Comparison of ENCODE assay signal across 10 cellular contexts in the genomic region with DNA sequence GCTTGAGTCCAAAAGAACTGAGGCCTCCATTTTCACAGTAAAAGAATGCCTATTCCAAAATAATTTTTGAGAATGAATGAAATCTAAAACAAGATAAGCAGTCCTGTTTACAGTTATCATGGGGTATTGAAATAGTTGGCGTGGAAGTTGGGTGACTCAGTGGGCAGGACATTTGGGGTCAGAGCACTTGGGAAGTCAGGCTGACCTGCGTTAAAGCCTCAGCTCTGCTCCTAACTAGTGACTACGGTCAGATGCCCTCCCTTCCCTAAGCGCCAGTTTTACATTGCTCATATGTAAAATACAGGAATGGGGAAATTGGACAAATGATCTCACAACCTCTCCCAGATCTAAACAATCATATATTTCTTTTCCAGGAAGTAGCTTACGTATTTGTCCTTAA. TPM values are rescaled to one million over a fixed set of nuclear protein-coding genes. Genes with fewer than 3 reads are reported as not detected.
DNase-seq lines count a peak whose midpoint lies in the region; ATAC-seq, FAIRE-seq and TF ChIP-seq lines count a peak whose summit lies in the region.
"Had no signal": no experiment of that assay in that cellular context is flagged by ENCODE, and none has a peak within 500 bp of the region (broad histone marks: within the 10 kb centered on the region; RNA-seq: fewer than 3 reads in every experiment).

No MANE protein-coding gene starts in this region.

- in situ Hi-C loops in HepG2 (cut with HindIII; ENCODE audit: extremely low pct_ligation_motif_present, low pct_unique_long_range_greater_than_20kb) = loop anchor here (5.0 to 25.0 kb wide), 2 partner anchors 80 to 455 kb away; no protein-coding TSS in a partner anchor

- intact Hi-C loops in HepG2 (cut with micrococcal nuclease; ENCODE audit: unreplicated experiment) (no loop called here), vagina (cut with DNase I) (no loop called here)

- H3K27ac ChIP-seq in liver (ENCODE audit: low read depth in 1 of 2, low read length in 2 of 2) (peak overlapping the region; percentile 1 to 12), HepG2 (ENCODE audit: extremely low read length, insufficient read depth, low read length) (no peak overlapping the region), coronary artery (peak overlapping the region; percentile 62 to 94), vagina (peak overlapping the region; percentile 90)

- no peak overlapping the region for H2AFZ ChIP-seq in HepG2 (ENCODE audit: low read length)

- H4K20me1 ChIP-seq in HepG2 (ENCODE audit: insufficient read depth, low read length) = no peaks in the 10 kb centered on the region

- 71% methylated on average over 5 of the region's 5 CpGs for WGBS in liver
- WGBS in HepG2 (ENCODE audit: low lambda C conversion rate) = 48% methylated on average over 3 of the region's 5 CpGs

- CTCF ChIA-PET in HepG2 (lab: Yijun Ruan, JAX; ENCODE audit: low intra/inter-chr PET ratio, low total read pairs) = interaction anchor here (1.4 to 1.6 kb wide), 2 partner anchors 114 to 124 kb away, joined by 7 read pairs; no protein-coding TSS in a partner anchor

- H3K36me3 ChIP-seq in liver (ENCODE audit: control insufficient read depth in 4 of 4, insufficient read depth in 3 of 4, low read depth in 1 of 4, low read length in 3 of 4) = no peaks in the 10 kb centered on the region
- H3K36me3 ChIP-seq in HepG2 (replicated peaks in 1 of 2; ENCODE audit: control insufficient read depth in 1 of 2, insufficient read depth in 2 of 2, low read length in 2 of 2) = no peaks in the 10 kb centered on the region
- H3K36me3 ChIP-seq in vagina = no peaks in the 10 kb centered on the region

- peaks cover 5 to 36% (median 15%) of the 10 kb centered on the region in 4 donors for H3K4me1 ChIP-seq in liver (ENCODE audit: control insufficient read depth in 4 of 4, insufficient read depth in 4 of 4, low read length in 3 of 4)
- H3K4me1 ChIP-seq in HepG2 (ENCODE audit: insufficient read depth, low read length) = peaks cover 26% of the 10 kb centered on the region
- H3K4me1 ChIP-seq in vagina = peaks cover 18% of the 10 kb centered on the region

- no peak for TF ChIP-seq EP300 in HepG2 (IDR thresholded peaks at IDR 0.05; ENCODE audit: low read depth in 2 of 2, low read length in 2 of 2)
- TF ChIP-seq EP300 in HepG2 (CRISPR knock-in tag; IDR thresholded peaks at IDR 0.05; ENCODE audit: borderline replicate concordance) = no peak

- H3K4me3 ChIP-seq in liver (ENCODE audit: low read depth in 1 of 3, low read length in 3 of 3) = no peak overlapping the region
- no peak overlapping the region for H3K4me3 ChIP-seq in HepG2 (replicated peaks in 1 of 3; ENCODE audit: insufficient read depth in 1 of 3, low read depth in 2 of 3, low read length in 3 of 3)
- H3K4me3 ChIP-seq in coronary artery = peak overlapping the region; percentile 12
- H3K4me3 ChIP-seq in vagina = no peak overlapping the region

- no TSS peak for BruUV-seq in HepG2 (replicated peaks; lab: Mats Ljungman, UMichigan)

- ATAC-seq in HepG2 (no peak), GM21360 (IDR thresholded peaks at IDR 0.05; ENCODE audit: unreplicated experiment) (no peak), GM19351 (IDR thresholded peaks at IDR 0.05; ENCODE audit: unreplicated experiment) (no peak)

- POLR2A ChIA-PET in HepG2 (lab: Yijun Ruan, JAX) = no interaction called here

- TF ChIP-seq RAD21 in liver (IDR thresholded peaks at IDR 0.05) (no peak), HepG2 (CRISPR knock-in tag; IDR thresholded peaks at IDR 0.05) (no peak)

- no peak overlapping the region for H3K4me2 ChIP-seq in HepG2 (ENCODE audit: low read depth, low read length)

- H3K9ac ChIP-seq in liver (ENCODE audit: low read depth in 1 of 2, low read length in 2 of 2) = peak overlapping the region in 1 of 2 donors; percentile 1
- no peak overlapping the region for H3K9ac ChIP-seq in HepG2 (ENCODE audit: insufficient read depth, low read depth, low read length)

- no peak for TF ChIP-seq POLR2A in HepG2 (IDR thresholded peaks at IDR 0.05; ENCODE audit: insufficient read depth in 1 of 2, low read depth in 2 of 2, low read length in 2 of 2)
- TF ChIP-seq POLR2A in vagina (IDR thresholded peaks at IDR 0.05) = no peak

- DNase-seq in HepG2 (ENCODE audit: low spot score) (no peak), coronary artery (ENCODE audit: low spot score) (no peak), lung microvascular endothelial cell (ENCODE audit: low read depth in 2 of 2) (peak; percentile 96), vagina (ENCODE audit: extremely low spot score in 2 of 2) (no peak), C1 segment of cervical spinal cord (lab: John Stamatoyannopoulos, UW) (no peak)
- DNase-seq: NCI-H446, T-helper 2 cell had no signal

- H3K27me3 ChIP-seq in liver (ENCODE audit: control insufficient read depth in 4 of 4, insufficient read depth in 4 of 4, low read length in 3 of 4) (no peaks in the 10 kb centered on the region), HepG2 (ENCODE audit: control insufficient read depth in 1 of 2, insufficient read depth in 2 of 2, low read length in 2 of 2) (peaks cover 5 to 31% of the 10 kb centered on the region in 2 experiments; a peak in 4 of 5 replicates), vagina (no peaks in the 10 kb centered on the region)

- no peak for FAIRE-seq in HepG2 (lab: Jason Lieb, UNC)

- H3K79me2 ChIP-seq in HepG2 (ENCODE audit: insufficient read depth, low read length) = no peaks in the 10 kb centered on the region

- H3K9me3 ChIP-seq in liver (ENCODE audit: control insufficient read depth in 4 of 4, low read length in 3 of 4) (no peaks in the 10 kb centered on the region), HepG2 (ENCODE audit: low read length) (no peaks in the 10 kb centered on the region), vagina (no peaks in the 10 kb centered on the region)

- TF ChIP-seq CTCF in liver (IDR thresholded peaks at IDR 0.05; ENCODE audit: low read depth, low read length, missing input control) (no peak), HepG2 (CRISPR knock-in tag; IDR thresholded peaks at IDR 0.05) (no peak), coronary artery (IDR thresholded peaks at IDR 0.05) (no peak), vagina (IDR thresholded peaks at IDR 0.05) (no peak)

TF ChIP-seq in liver, 16 proteins besides CTCF, POLR2A, EP300 and RAD21 (continues in another document):
- TF ChIP-seq ZBTB33 (IDR thresholded peaks at IDR 0.05) (no peak), NR2F2 (IDR thresholded peaks at IDR 0.05) (peak; percentile 72)

TF ChIP-seq in HepG2, 621 proteins besides CTCF, POLR2A, EP300 and RAD21 (continues in another document):
- TF ChIP-seq ZNF12 (CRISPR knock-in tag; IDR thresholded peaks at IDR 0.05) (no peak), FOXC1 (CRISPR knock-in tag; IDR thresholded peaks at IDR 0.05; ENCODE audit: borderline replicate concordance) (no peak), ZNF260 (CRISPR knock-in tag; IDR thresholded peaks at IDR 0.05; ENCODE audit: borderline replicate concordance, low read depth) (no peak), ZNF816 (CRISPR knock-in tag; IDR thresholded peaks at IDR 0.05; ENCODE audit: borderline replicate concordance) (no peak), KDM5B (CRISPR knock-in tag; IDR thresholded peaks at IDR 0.05; ENCODE audit: borderline replicate concordance) (no peak), JUND (CRISPR knock-in tag; IDR thresholded peaks at IDR 0.05) (no peak), ZNF292 (CRISPR knock-in tag; IDR thresholded peaks at IDR 0.05; ENCODE audit: borderline replicate concordance, low read depth) (no peak), ZNF282 (IDR thresholded peaks at IDR 0.05; ENCODE audit: partially characterized antibody) (no peak), KDM2A (CRISPR knock-in tag; IDR thresholded peaks at IDR 0.05; ENCODE audit: borderline replicate concordance, low read depth) (no peak)
- TF ChIP-seq, protein P1, sequence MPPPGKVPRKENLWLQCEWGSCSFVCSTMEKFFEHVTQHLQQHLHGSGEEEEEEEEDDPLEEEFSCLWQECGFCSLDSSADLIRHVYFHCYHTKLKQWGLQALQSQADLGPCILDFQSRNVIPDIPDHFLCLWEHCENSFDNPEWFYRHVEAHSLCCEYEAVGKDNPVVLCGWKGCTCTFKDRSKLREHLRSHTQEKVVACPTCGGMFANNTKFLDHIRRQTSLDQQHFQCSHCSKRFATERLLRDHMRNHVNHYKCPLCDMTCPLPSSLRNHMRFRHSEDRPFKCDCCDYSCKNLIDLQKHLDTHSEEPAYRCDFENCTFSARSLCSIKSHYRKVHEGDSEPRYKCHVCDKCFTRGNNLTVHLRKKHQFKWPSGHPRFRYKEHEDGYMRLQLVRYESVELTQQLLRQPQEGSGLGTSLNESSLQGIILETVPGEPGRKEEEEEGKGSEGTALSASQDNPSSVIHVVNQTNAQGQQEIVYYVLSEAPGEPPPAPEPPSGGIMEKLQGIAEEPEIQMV (CRISPR knock-in tag; IDR thresholded peaks at IDR 0.05; ENCODE audit: low read depth) = no peak

RNA-seq across cellular contexts. Expression of gene PAPSS2, which starts 2.3 kb away (rescaled TPM):
- total RNA-seq in liver = 10 to 100 TPM; 24.3 to 86.5 TPM
- polyA plus RNA-seq in liver = 10 to 100 TPM; 55.6 to 63.0 TPM
- 0.11 and 0.17 TPM in 2 replicates for total RNA-seq in HepG2 (2016; rRNA removed; fragmentation: Illumina TruSeq; extraction: Trizol)
- total RNA-seq in HepG2 (2016; cell fraction: cytosol; rRNA removed; fragmentation: Illumina TruSeq; extraction: Trizol; ENCODE audit: low read depth) = not detected in 2 replicates
- total RNA-seq in HepG2 (2016; cell fraction: insoluble cytoplasmic fraction; rRNA removed; fragmentation: Illumina TruSeq; extraction: Trizol) = 0.13 and 0.58 TPM in 2 replicates
- 0.09 and 0.17 TPM in 2 replicates for total RNA-seq in HepG2 (2016; cell fraction: membrane; rRNA removed; fragmentation: Illumina TruSeq; extraction: Trizol)
- total RNA-seq in HepG2 (2016; cell fraction: nucleus; rRNA removed; fragmentation: Illumina TruSeq; extraction: Trizol) = 0.09 TPM in 2 replicates
- 0.12 and 0.21 TPM in 2 replicates for polyA plus RNA-seq in HepG2 (2011; rRNA removed)
- polyA plus RNA-seq in HepG2 (2011; cell fraction: cytosol; rRNA removed) = 0.11 and 0.22 TPM in 2 replicates
- 0.11 and 0.14 TPM in 2 replicates for polyA plus RNA-seq in HepG2 (2011; cell fraction: nucleus; rRNA removed)
- 0.17 and 0.24 TPM in 2 replicates for polyA plus RNA-seq in HepG2 (2012)
- 0.09 and 0.28 TPM in 2 replicates for polyA plus RNA-seq in HepG2 (2016; cell fraction: cytosol; fragmentation: Illumina TruSeq; extraction: Trizol; ENCODE audit: low read depth)
- 0.20 and 0.27 TPM in 2 replicates for polyA plus RNA-seq in HepG2 (2016; cell fraction: insoluble cytoplasmic fraction; fragmentation: Illumina TruSeq; extraction: Trizol; ENCODE audit: low read depth)
- 0.09 and 0.24 TPM in 2 replicates for polyA plus RNA-seq in HepG2 (2016; cell fraction: membrane; fragmentation: Illumina TruSeq; extraction: Trizol; ENCODE audit: low read depth)
- 0.19 and 0.27 TPM in 2 replicates for polyA plus RNA-seq in HepG2 (2016; cell fraction: nucleus; fragmentation: Illumina TruSeq; extraction: Trizol; ENCODE audit: insufficient read depth, low read depth)
- polyA minus RNA-seq in HepG2 (2011; rRNA and poly(A)+ RNA removed; ENCODE audit: low replicate concordance) = 6.3 TPM in 1 of 2 replicates, not detected in the other
- polyA minus RNA-seq in HepG2 (2011; cell fraction: cytosol; rRNA and poly(A)+ RNA removed) = 0.10 and 2.5 TPM in 2 replicates
- 0.13 and 0.25 TPM in 2 replicates for polyA minus RNA-seq in HepG2 (2011; cell fraction: nucleus; rRNA and poly(A)+ RNA removed)
- total RNA-seq in lung microvascular endothelial cell = 54.0 and 140 TPM in 2 replicates
- total RNA-seq in vagina = 12.3 TPM

Comparison
In these comparisons a context has a peak if more than half of its experiments do, and no peak if none do; other contexts are left out.
1. DNase-seq: peak in lung microvascular endothelial cell (2 of 2); none in HepG2 (single experiment), coronary artery (single experiment), vagina (0 of 2) and C1 segment of cervical spinal cord (0 of 14).